Comparison of ENCODE assay signal across 10 cellular contexts in the genomic region with DNA sequence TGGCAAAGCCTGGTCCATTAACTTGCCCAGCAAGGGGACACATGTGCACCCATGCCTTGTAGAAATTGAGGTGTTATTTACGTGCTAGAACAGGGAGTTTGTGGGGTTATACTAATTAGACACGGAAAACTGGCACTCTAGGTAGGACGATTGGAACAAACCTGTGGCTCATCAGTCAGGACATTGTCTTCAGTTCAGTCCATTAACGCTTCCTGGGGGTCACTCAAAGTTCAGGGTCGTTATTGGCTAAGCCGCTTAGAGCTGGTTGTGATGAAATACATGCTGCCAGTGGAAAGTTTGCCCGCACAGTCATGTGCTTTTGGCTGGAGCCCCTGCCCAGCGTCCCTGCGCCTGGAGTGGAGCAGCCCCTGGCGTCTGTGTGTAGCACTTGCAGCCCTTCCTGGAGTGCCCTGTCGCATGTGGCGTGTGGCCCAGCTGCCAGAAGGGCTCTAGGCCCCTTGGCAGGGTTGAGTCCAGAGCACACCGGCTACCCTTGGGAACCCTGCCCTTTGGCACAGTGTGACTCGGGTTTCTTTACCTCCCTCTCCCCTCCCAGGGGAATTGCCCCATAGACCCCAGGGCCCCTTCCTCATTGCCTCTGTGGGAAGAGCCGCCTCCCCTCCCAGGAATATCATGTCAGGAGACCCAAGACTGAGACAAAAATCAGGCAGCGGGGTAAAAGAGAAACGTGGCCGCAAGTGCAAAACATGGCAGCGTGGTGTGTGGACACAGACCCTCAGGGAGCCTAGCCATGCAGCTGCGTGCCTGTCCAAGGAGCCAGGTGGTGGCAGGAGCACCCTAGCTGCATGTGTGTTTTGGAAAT. TPM values are rescaled to one million over a fixed set of nuclear protein-coding genes. Genes with fewer than 3 reads are reported as not detected.
DNase-seq lines count a peak whose midpoint lies in the region; ATAC-seq and TF ChIP-seq lines count a peak whose summit lies in the region.
"Had no signal": no experiment of that assay in that cellular context is flagged by ENCODE, and none has a peak within 500 bp of the region (broad histone marks: within the 10 kb centered on the region; RNA-seq: fewer than 3 reads in every experiment).

No MANE protein-coding gene starts in this region.

- peaks cover 33% of the 10 kb centered on the region for H3K36me3 Mint-ChIP-seq in endodermal cell (ENCODE audit: low read depth)
- peaks cover 22% of the 10 kb centered on the region for H3K36me3 Mint-ChIP-seq in nephron (ENCODE audit: low read depth)
- peaks cover 5% of the 10 kb centered on the region for H3K36me3 Mint-ChIP-seq in activated CD8-positive, alpha-beta T cell treated with anti-CD3 and anti-CD28 coated beads, Interleukin-2, amount 10 ng/mL, durations not matched to agents 7 days and 5 days (ENCODE audit: low read depth)
- H3K36me3 Mint-ChIP-seq in CD4-positive, alpha-beta memory T cell = peaks cover 0 to 3% of the 10 kb centered on the region in 2 donors

- H3K27ac ChIP-seq in endodermal cell (ENCODE audit: low read depth, low read length) = no peak overlapping the region
- H3K27ac ChIP-seq in CD4-positive, alpha-beta memory T cell (ENCODE audit: low read depth, low read length) = no peak overlapping the region

- H3K4me1 Mint-ChIP-seq in endodermal cell = peaks cover 14% of the 10 kb centered on the region
- peaks cover 34% of the 10 kb centered on the region for H3K4me1 Mint-ChIP-seq in nephron
- peaks cover 9% of the 10 kb centered on the region for H3K4me1 Mint-ChIP-seq in activated CD8-positive, alpha-beta T cell treated with anti-CD3 and anti-CD28 coated beads, Interleukin-2, amount 10 ng/mL, durations not matched to agents 7 days and 5 days (ENCODE audit: low read depth)
- H3K4me1 Mint-ChIP-seq in CD4-positive, alpha-beta memory T cell = peaks cover 0 to 2% (median 0%) of the 10 kb centered on the region in 4 donors

- TF ChIP-seq CTCF in AG09319 (IDR thresholded peaks at IDR 0.05; ENCODE audit: low read depth, low read length) (peak; percentile 61), endodermal cell (conservative IDR thresholded peaks at IDR 0.05) (peak; percentile 71), nephron (IDR thresholded peaks at IDR 0.05; ENCODE audit: unreplicated experiment in 3 of 3) (peak; percentile 45 to 57 (median 51))

- no peak overlapping the region for H3K4me3 ChIP-seq in endodermal cell (ENCODE audit: low read length)
- H3K4me3 ChIP-seq in CD4-positive, alpha-beta memory T cell (ENCODE audit: low read length in 2 of 2) = no peak overlapping the region

- CTCF ChIA-PET in activated CD8-positive, alpha-beta T cell treated with anti-CD3 and anti-CD28 coated beads, Interleukin-2, amount 10 ng/mL, durations not matched to agents 7 days and 5 days (lab: Charles Lee) = no interaction called here
- CTCF ChIA-PET in CD4-positive, alpha-beta memory T cell (lab: Charles Lee; ENCODE audit: partially characterized antibody) = interaction anchor here (0.9 to 1.7 kb wide), 2 partner anchors 11 to 15 kb away, joined by 3 to 4 read pairs; no protein-coding TSS in a partner anchor

- no peaks in the 10 kb centered on the region for H3K27me3 Mint-ChIP-seq in endodermal cell (ENCODE audit: insufficient read depth)
- H3K27me3 Mint-ChIP-seq in nephron (ENCODE audit: low read depth) = no peaks in the 10 kb centered on the region
- no peaks in the 10 kb centered on the region for H3K27me3 Mint-ChIP-seq in activated CD8-positive, alpha-beta T cell treated with anti-CD3 and anti-CD28 coated beads, Interleukin-2, amount 10 ng/mL, durations not matched to agents 7 days and 5 days (ENCODE audit: low read depth)
- H3K27me3 Mint-ChIP-seq in CD4-positive, alpha-beta memory T cell = no peaks in the 10 kb centered on the region

- H3K9me3 Mint-ChIP-seq in endodermal cell (no peaks in the 10 kb centered on the region), nephron (no peaks in the 10 kb centered on the region)
- H3K9me3 Mint-ChIP-seq in activated CD8-positive, alpha-beta T cell treated with anti-CD3 and anti-CD28 coated beads, Interleukin-2, amount 10 ng/mL, durations not matched to agents 7 days and 5 days (ENCODE audit: insufficient read depth) = no peaks in the 10 kb centered on the region
- no peaks in the 10 kb centered on the region for H3K9me3 Mint-ChIP-seq in CD4-positive, alpha-beta memory T cell

- no peak overlapping the region for H3K9ac ChIP-seq in endodermal cell (ENCODE audit: extremely low read depth, low read length, poor library complexity, severe bottlenecking)

- peaks cover 5% of the 10 kb centered on the region for H3K4me1 ChIP-seq in endodermal cell (ENCODE audit: control insufficient read depth, insufficient read depth, low read length)
- no peaks in the 10 kb centered on the region for H3K4me1 ChIP-seq in CD4-positive, alpha-beta memory T cell (ENCODE audit: insufficient read depth, low read length)

- 90 to 94% methylated on average over 13 to 20 of the region's 20 CpGs for WGBS in endodermal cell (ENCODE audit: insufficient coverage in 1 of 2, insufficient read length in 1 of 2), 2 experiments

- H3K36me3 ChIP-seq in endodermal cell (ENCODE audit: control insufficient read depth, insufficient read depth, low read length) = peaks cover 6% of the 10 kb centered on the region
- H3K36me3 ChIP-seq in CD4-positive, alpha-beta memory T cell (ENCODE audit: insufficient read depth, low read length) = no peaks in the 10 kb centered on the region

- intact Hi-C loops in CD4-positive, alpha-beta memory T cell (cut with micrococcal nuclease) = no loop called here

- DNase-seq in AG09319 (ENCODE audit: extremely low read depth, low read depth) (no peak), NCI-H82 treated with DMSO at 0.1 percent for 48 hours (lab: John Stamatoyannopoulos, UW; ENCODE audit: unreplicated experiment) (peak; percentile 88), endodermal cell (peak; percentile 83), NCI-H2171 treated with DMSO at 0.1 percent for 48 hours (lab: John Stamatoyannopoulos, UW) (no peak)
- DNase-seq in activated CD8-positive, alpha-beta T cell treated with anti-CD3 and anti-CD28 coated beads, Interleukin-2, amount 10 ng/mL, durations not matched to agents 7 days and 5 days = no peak
- no peak for DNase-seq in CD4-positive, alpha-beta memory T cell
- DNase-seq in activated CD4-positive, alpha-beta T cell treated with anti-CD3 and anti-CD28 coated beads for 1 hour = no peak
- DNase-seq: NCI-H146 had no signal

- H3K4me3 Mint-ChIP-seq in endodermal cell (no peak overlapping the region), nephron (no peak overlapping the region)
- no peak overlapping the region for H3K4me3 Mint-ChIP-seq in activated CD8-positive, alpha-beta T cell treated with anti-CD3 and anti-CD28 coated beads, Interleukin-2, amount 10 ng/mL, durations not matched to agents 7 days and 5 days
- H3K4me3 Mint-ChIP-seq in CD4-positive, alpha-beta memory T cell = no peak overlapping the region

- H3K27ac Mint-ChIP-seq in endodermal cell = peak overlapping the region; percentile 16
- H3K27ac Mint-ChIP-seq in nephron = peak overlapping the region in 1 of 3 experiments; percentile 63
- H3K27ac Mint-ChIP-seq in activated CD8-positive, alpha-beta T cell treated with anti-CD3 and anti-CD28 coated beads, Interleukin-2, amount 10 ng/mL, durations not matched to agents 7 days and 5 days = no peak overlapping the region
- H3K27ac Mint-ChIP-seq in CD4-positive, alpha-beta memory T cell = no peak overlapping the region

- H3K27me3 ChIP-seq in endodermal cell (ENCODE audit: control insufficient read depth, insufficient read depth, low read length, poor library complexity, severe bottlenecking) = no peaks in the 10 kb centered on the region
- no peaks in the 10 kb centered on the region for H3K27me3 ChIP-seq in CD4-positive, alpha-beta memory T cell (ENCODE audit: insufficient read depth, low read length)

- POLR2A ChIA-PET in activated CD8-positive, alpha-beta T cell treated with anti-CD3 and anti-CD28 coated beads, Interleukin-2, amount 10 ng/mL, durations not matched to agents 7 days and 5 days (lab: Charles Lee) = interaction anchor here (0.6 kb wide), 2 partner anchors 20 to 41 kb away, joined by 3 read pairs; no protein-coding TSS in a partner anchor
- POLR2A ChIA-PET in CD4-positive, alpha-beta memory T cell (lab: Charles Lee; ENCODE audit: partially characterized antibody) = interaction anchor here (0.6 to 1.1 kb wide), 2 partner anchors 11 to 1090 kb away, joined by 3 read pairs; no protein-coding TSS in a partner anchor

- no peak for ATAC-seq in activated CD8-positive, alpha-beta T cell treated with anti-CD3 and anti-CD28 coated beads, Interleukin-2, amount 10 ng/mL, durations not matched to agents 7 days and 5 days

- H3K9me3 ChIP-seq in endodermal cell (ENCODE audit: control insufficient read depth, low read length) = no peaks in the 10 kb centered on the region
- no peaks in the 10 kb centered on the region for H3K9me3 ChIP-seq in CD4-positive, alpha-beta memory T cell (ENCODE audit: control insufficient read depth in 1 of 2, low read length in 2 of 2)

RNA-seq across cellular contexts. Expression of a gene that starts 9.8 kb away (rescaled TPM):
- 10 to 100 TPM in 1 of 2 donors, 1 to 10 TPM in 1; 10.0 to 11.3 TPM for total RNA-seq in endodermal cell
- polyA plus RNA-seq in endodermal cell (2013, experiment 1 of 2) = 18.8 TPM
- 17.2 TPM for polyA plus RNA-seq in endodermal cell (2013, experiment 2 of 2)
- total RNA-seq in activated CD8-positive, alpha-beta T cell treated with anti-CD3 and anti-CD28 coated beads, Interleukin-2, amount 10 ng/mL, durations not matched to agents 7 days and 5 days = 1 to 10 TPM; 6.7 to 7.7 TPM
- 1 to 10 TPM; 4.3 to 5.5 TPM for total RNA-seq in CD4-positive, alpha-beta memory T cell
- polyA plus RNA-seq in CD4-positive, alpha-beta memory T cell = 1 to 10 TPM in 1 of 2 donors, under 1 TPM in 1; 0.67 to 7.6 TPM

RNA-seq across cellular contexts. Expression of a gene that starts 20.3 kb away (rescaled TPM):
- total RNA-seq in endodermal cell = 10 to 100 TPM; 85.4 to 94.4 TPM
- 136 TPM for polyA plus RNA-seq in endodermal cell (2013, experiment 1 of 2)
- 119 TPM for polyA plus RNA-seq in endodermal cell (2013, experiment 2 of 2)
- total RNA-seq in activated CD8-positive, alpha-beta T cell treated with anti-CD3 and anti-CD28 coated beads, Interleukin-2, amount 10 ng/mL, durations not matched to agents 7 days and 5 days = 10 to 100 TPM; 40.9 to 43.1 TPM
- 10 to 100 TPM; 72.0 to 78.5 TPM for total RNA-seq in CD4-positive, alpha-beta memory T cell
- 10 to 100 TPM; 29.4 to 62.1 TPM for polyA plus RNA-seq in CD4-positive, alpha-beta memory T cell

RNA-seq across cellular contexts. Expression of a gene that starts 47.5 kb away (rescaled TPM):
- 10 to 100 TPM; 32.2 to 48.2 TPM for total RNA-seq in endodermal cell
- 31.3 TPM for polyA plus RNA-seq in endodermal cell (2013, experiment 1 of 2)
- 24.1 TPM for polyA plus RNA-seq in endodermal cell (2013, experiment 2 of 2)
- total RNA-seq in activated CD8-positive, alpha-beta T cell treated with anti-CD3 and anti-CD28 coated beads, Interleukin-2, amount 10 ng/mL, durations not matched to agents 7 days and 5 days = not detected
- not detected for total RNA-seq in CD4-positive, alpha-beta memory T cell
- polyA plus RNA-seq in CD4-positive, alpha-beta memory T cell = not detected
- total RNA-seq: endothelial cell of umbilical vein had no signal
- polyA plus RNA-seq: endothelial cell of umbilical vein had no signal

Comparison
In these comparisons a context has a peak if more than half of its experiments do, and no peak if none do; other contexts are left out.
1. DNase-seq: peak in NCI-H82 treated with DMSO at 0.1 percent for 48 hours (single experiment) and endodermal cell (single experiment); none in AG09319 (single experiment), activated CD8-positive, alpha-beta T cell treated with anti-CD3 and anti-CD28 coated beads, Interleukin-2, amount 10 ng/mL, durations not matched to agents 7 days and 5 days (single experiment), NCI-H2171 treated with DMSO at 0.1 percent for 48 hours (single experiment), CD4-positive, alpha-beta memory T cell (0 of 5) and activated CD4-positive, alpha-beta T cell treated with anti-CD3 and anti-CD28 coated beads for 1 hour (single experiment).
2. RNA of a gene that starts 47.5 kb away (total RNA-seq): 32.2 to 48.2 TPM in endodermal cell; not detected in CD4-positive, alpha-beta memory T cell and not detected in activated CD8-positive, alpha-beta T cell treated with anti-CD3 and anti-CD28 coated beads, Interleukin-2, amount 10 ng/mL, durations not matched to agents 7 days and 5 days; every median in the first group is over 10 times any median in the second.
3. Peak in every context shown above with its lines, with median percentiles within 50 percentile points of each other: CTCF ChIP-seq.